Comparison of ENCODE assay signal across 29 cellular contexts in the genomic region with DNA sequence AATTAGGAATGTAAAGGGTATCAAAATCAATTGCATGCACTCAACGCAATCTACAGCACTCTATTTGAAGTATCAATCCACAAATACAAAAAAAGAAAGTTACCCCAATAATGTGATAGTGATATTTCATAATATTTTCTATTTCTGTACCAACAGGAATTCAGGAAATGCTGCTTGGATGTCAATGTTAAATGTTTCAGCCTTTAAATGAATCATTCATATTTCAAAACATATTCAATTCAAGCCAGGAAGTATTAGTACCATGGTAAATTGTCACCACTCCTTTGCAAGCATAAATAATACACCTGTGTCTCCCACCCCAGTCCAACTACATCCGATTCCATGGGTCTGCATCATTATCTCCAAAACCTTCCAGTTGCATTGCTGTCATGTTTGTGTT.
"Had no signal": no experiment of that assay in that cellular context is flagged by ENCODE, and none has a peak within 500 bp of the region (broad histone marks: within the 10 kb centered on the region; RNA-seq: fewer than 3 reads in every experiment).

No MANE protein-coding gene starts in this region.

- H3K4me1 ChIP-seq: adrenal gland, body of pancreas, esophagus squamous epithelium had no signal

- H3K27me3 ChIP-seq: adrenal gland, body of pancreas, esophagus squamous epithelium had no signal

- H3K27ac Mint-ChIP-seq: activated B cell treated with CpG ODN at 0.5 μM for 24 hours; activated CD8-positive, alpha-beta T cell treated with anti-CD3 and anti-CD28 coated beads for 36 hours; activated naive CD8-positive, alpha-beta T cell; activated T-helper 17 cell treated with anti-CD3 and anti-CD28 coated beads, Interleukin-2, amount 50 U/mL, for 72 hours; T-helper 17 cell; T-helper 2 cell treated with Interferon-gamma antibody and Interleukin-4, amounts not matched to agents 5 μg/mL and 100 μg/mL, for 36 hours had no signal

- H3K4me1 Mint-ChIP-seq: activated B cell treated with CpG ODN at 0.5 μM for 24 hours; activated T-helper 17 cell treated with anti-CD3 and anti-CD28 coated beads, Interleukin-2, amount 50 U/mL, for 72 hours; central memory CD8-positive, alpha-beta T cell; T-helper 17 cell had no signal

- H3K4me3 ChIP-seq: adrenal gland, body of pancreas, esophagus squamous epithelium had no signal

- H3K4me3 Mint-ChIP-seq: activated B cell treated with CpG ODN at 0.5 μM for 24 hours; activated CD8-positive, alpha-beta T cell treated with anti-CD3 and anti-CD28 coated beads for 36 hours; activated naive CD8-positive, alpha-beta T cell; activated T-cell treated with anti-CD3 and anti-CD28 coated beads, Interleukin-2, amount 50 U/mL, for 4 hours; activated T-helper 17 cell treated with anti-CD3 and anti-CD28 coated beads, Interleukin-2, amount 50 U/mL, for 72 hours; central memory CD8-positive, alpha-beta T cell; T-helper 17 cell; T-helper 2 cell treated with Interferon-gamma antibody and Interleukin-4, amounts not matched to agents 5 μg/mL and 100 μg/mL, for 36 hours had no signal

- H3K36me3 Mint-ChIP-seq: activated naive CD8-positive, alpha-beta T cell had no signal

- H3K27me3 Mint-ChIP-seq: activated B cell treated with CpG ODN at 0.5 μM for 24 hours; activated CD8-positive, alpha-beta T cell treated with anti-CD3 and anti-CD28 coated beads for 36 hours; activated naive CD8-positive, alpha-beta T cell; activated T-helper 17 cell treated with anti-CD3 and anti-CD28 coated beads, Interleukin-2, amount 50 U/mL, for 72 hours; central memory CD8-positive, alpha-beta T cell; T-helper 17 cell had no signal

- H3K9me3 ChIP-seq: adrenal gland, body of pancreas, esophagus squamous epithelium had no signal

- DNase-seq: activated B cell treated with CpG ODN at 0.5 μM for 24 hours; activated CD4-positive, alpha-beta T cell treated with anti-CD3 and anti-CD28 coated beads for 48 hours; activated CD4-positive, alpha-beta T cell treated with anti-CD3 and anti-CD28 coated beads, Interleukin-2, amount 50 U/mL, for 1 hour; activated CD4-positive, alpha-beta T cell treated with anti-CD3 and anti-CD28 coated beads, Interleukin-2, amount 50 U/mL, for 48 hours; activated CD8-positive, alpha-beta memory T cell treated with anti-CD3 and anti-CD28 coated beads for 24 hours; activated CD8-positive, alpha-beta T cell treated with anti-CD3 and anti-CD28 coated beads for 36 hours; activated effector memory CD4-positive, alpha-beta T cell treated with Interleukin-2 at 50 U/mL for 16 hours; activated gamma-delta T cell treated with Interleukin-2 at 50 U/mL for 16 hours; activated naive CD4-positive, alpha-beta T cell treated with anti-CD3 and anti-CD28 coated beads, Interleukin-2, amount 50 U/mL, for 16 hours; activated naive CD4-positive, alpha-beta T cell treated with Interleukin-2 at 50 U/mL for 16 hours; activated T-cell treated with anti-CD3 and anti-CD28 coated beads, Interleukin-2, amount 50 U/mL, for 4 hours; adrenal gland; amygdala; aorta; body of pancreas; cortex of kidney; effector CD8-positive, alpha-beta T cell; erythroblast; esophagus squamous epithelium; foreskin fibroblast; head of caudate nucleus; T-helper 1 cell; T-helper 17 cell; T1000; WERI-Rb-1 had no signal

- H3K36me3 ChIP-seq: adrenal gland, esophagus squamous epithelium, WERI-Rb-1 had no signal

- H3K27ac ChIP-seq: adrenal gland, body of pancreas, esophagus squamous epithelium, WERI-Rb-1 had no signal

- H3K9me3 Mint-ChIP-seq: activated B cell treated with CpG ODN at 0.5 μM for 24 hours; activated T-cell treated with anti-CD3 and anti-CD28 coated beads, Interleukin-2, amount 50 U/mL, for 4 hours had no signal
